8 cellular contexts compared by ENCODE assay signal in genomic region chr17:42050360-42051012, GRCh38. TPM values are rescaled to one million over a fixed set of nuclear protein-coding genes. Genes with fewer than 3 reads are reported as not detected.
DNase-seq lines count a peak whose midpoint lies in the region; ATAC-seq and TF ChIP-seq lines count a peak whose summit lies in the region.

Gene C17orf113, minus strand, starts transcription at chr17:42050601. Its CDS starts 7,225 bp downstream, at chr17:42043376.

- H3K9ac ChIP-seq in KMS-11 = peak within 1 kb of the TSS; percentile 31; the same call in 1 of the 2 replicates

- H3K4me2 ChIP-seq in KMS-11 = peak within 1 kb of the TSS; percentile 71

- ATAC-seq in HG03045 (IDR thresholded peaks at IDR 0.05; ENCODE audit: unreplicated experiment) (no peak), HG02759 (IDR thresholded peaks at IDR 0.05; ENCODE audit: unreplicated experiment) (no peak)

- WGBS in spleen, 5 donors = 1 to 4% (median 2%) methylated on average over 15 to 67 of the region's 67 CpGs

- H3K9me3 ChIP-seq in breast epithelium (no peaks in the 10 kb centered on the region), spleen (no peaks in the 10 kb centered on the region)

- TF ChIP-seq CTCF in GM06990 (IDR thresholded peaks at IDR 0.05; ENCODE audit: insufficient read depth, low read length, poor library complexity, severe bottlenecking) = peak; percentile 38
- TF ChIP-seq CTCF in KMS-11 (conservative IDR thresholded peaks at IDR 0.05; ENCODE audit: low read depth, low read length) = no peak
- peak in 1 of 3 donors; percentile 14 for TF ChIP-seq CTCF in breast epithelium (IDR thresholded peaks at IDR 0.05)
- peak in 5 of 11 experiments; percentile 39 to 53 (median 44) for TF ChIP-seq CTCF in spleen (IDR thresholded peaks at IDR 0.05 in 8 of 11, conservative IDR thresholded peaks at IDR 0.05 in 3 of 11)

- H3K4me1 ChIP-seq in KMS-11 (ENCODE audit: low read depth, poor library complexity, severe bottlenecking) = no peaks in the 10 kb centered on the region
- H3K4me1 ChIP-seq in breast epithelium = no peaks in the 10 kb centered on the region
- H3K4me1 ChIP-seq in spleen = peaks cover 0 to 24% (median 14%) of the 10 kb centered on the region in 6 donors

- no peak within 1 kb of the TSS for H3K27ac ChIP-seq in KMS-11
- H3K27ac ChIP-seq in breast epithelium = peak within 1 kb of the TSS; percentile 74 to 77
- peak within 1 kb of the TSS in 1 of 8 donors; percentile 43 for H3K27ac ChIP-seq in spleen

- H3K79me2 ChIP-seq in KMS-11 (ENCODE audit: insufficient read depth, low read depth) = no peaks in the 10 kb centered on the region

- no peaks in the 10 kb centered on the region for H4K20me1 ChIP-seq in KMS-11 (ENCODE audit: insufficient read depth)

- DNase-seq in GM06990 (ENCODE audit: extremely low read depth, insufficient read length) (peak; percentile 42), T-helper 9 cell (peak; percentile 27), breast epithelium (ENCODE audit: low spot score in 2 of 2) (peak in 1 of 2 donors; percentile 65), islet precursor cell (peak; percentile 88), spleen (peak; percentile 90)

- H3K4me3 ChIP-seq in GM06990 (replicated peaks; ENCODE audit: low read depth, low read length) (peak within 1 kb of the TSS; percentile 54), KMS-11 (IDR thresholded peaks at IDR 0.05; ENCODE audit: insufficient read depth, low read depth, low read length) (no peak within 1 kb of the TSS), breast epithelium (peak within 1 kb of the TSS; percentile 66 to 94 (median 78)), spleen (peak within 1 kb of the TSS; percentile 44 to 81 (median 54))

- peak within 1 kb of the TSS; percentile 91 for H2AFZ ChIP-seq in KMS-11 (ENCODE audit: low read depth)

- TF ChIP-seq POLR2A in breast epithelium (IDR thresholded peaks at IDR 0.05) (no peak), spleen (IDR thresholded peaks at IDR 0.05) (no peak)

- no peaks in the 10 kb centered on the region for H3K36me3 ChIP-seq in GM06990 (ENCODE audit: control insufficient read depth, insufficient read depth, low read length)
- no peaks in the 10 kb centered on the region for H3K36me3 ChIP-seq in KMS-11 (ENCODE audit: insufficient read depth)
- no peaks in the 10 kb centered on the region for H3K36me3 ChIP-seq in breast epithelium
- H3K36me3 ChIP-seq in spleen = no peaks in the 10 kb centered on the region

- intact Hi-C loops in breast epithelium (cut with DNase I; ENCODE audit: low total_unique reads) = no loop called here
- intact Hi-C loops in spleen (cut with DNase I; ENCODE audit: low total_unique reads) = no loop called here

- peaks cover 2% of the 10 kb centered on the region for H3K27me3 ChIP-seq in GM06990 (replicated peaks; ENCODE audit: control insufficient read depth, insufficient read depth, low read length)
- peaks cover 64% of the 10 kb centered on the region for H3K27me3 ChIP-seq in KMS-11 (ENCODE audit: insufficient read depth, low read depth)
- H3K27me3 ChIP-seq in breast epithelium = no peaks in the 10 kb centered on the region
- H3K27me3 ChIP-seq in spleen (replicated peaks in 1 of 7) = peaks cover 0 to 41% (median 0%) of the 10 kb centered on the region in 7 donors

RNA-seq across cellular contexts. Expression of gene C17orf113, which starts in this region (rescaled TPM):
- total RNA-seq in breast epithelium = 1 to 10 TPM; 1.3 to 4.0 (median 2.3) TPM
- 1 to 10 TPM in 2 of 7 donors, under 1 TPM in 5; 0.43 to 1.6 (median 0.85) TPM for total RNA-seq in spleen
- under 1 TPM; 0.35 to 0.51 (median 0.43) TPM for polyA plus RNA-seq in spleen
